In genomic region chr16:59905131-59905530, GRCh38 we compare ENCODE assay signal across 24 cellular contexts.
"Had no signal": no experiment of that assay in that cellular context is flagged by ENCODE, and none has a peak within 500 bp of the region (broad histone marks: within the 10 kb centered on the region; RNA-seq: fewer than 3 reads in every experiment).

No MANE protein-coding gene starts in this region.

- H3K9me3 Mint-ChIP-seq: activated CD4-positive, alpha-beta T cell treated with anti-CD3 and anti-CD28 coated beads, Interleukin-2, amount 10 ng/mL, durations not matched to agents 24 days and 14 days; T-helper 1 cell treated with Interleukin-12 subunit alpha and Interleukin-12 subunit beta and Interleukin-4 antibody, amounts not matched to agents 30 μg/mL and 1 μg/mL, for 36 hours had no signal

- H3K27ac ChIP-seq: gastroesophageal sphincter, hepatocyte, right lobe of liver, testis, transverse colon, WERI-Rb-1 had no signal

- H3K4me1 Mint-ChIP-seq: activated CD4-positive, alpha-beta T cell treated with anti-CD3 and anti-CD28 coated beads, Interleukin-2, amount 10 ng/mL, durations not matched to agents 24 days and 14 days; activated naive CD4-positive, alpha-beta T cell treated with anti-CD3 and anti-CD28 coated beads, Interleukin-2, amount 50 U/mL, for 24 hours; activated naive CD8-positive, alpha-beta T cell treated with anti-CD3 and anti-CD28 coated beads, Interleukin-2, amount 50 U/mL, for 24 hours; activated T-helper 17 cell treated with anti-CD3 and anti-CD28 coated beads, Interleukin-2, amount 50 U/mL, for 72 hours; memory B cell; natural killer cell had no signal

- H3K27ac Mint-ChIP-seq: activated CD4-positive, alpha-beta memory T cell treated with anti-CD3 and anti-CD28 coated beads for 36 hours; activated CD4-positive, alpha-beta T cell treated with anti-CD3 and anti-CD28 coated beads, Interleukin-2, amount 10 ng/mL, durations not matched to agents 24 days and 14 days; activated naive CD4-positive, alpha-beta T cell treated with anti-CD3 and anti-CD28 coated beads, Interleukin-2, amount 50 U/mL, for 24 hours; activated naive CD8-positive, alpha-beta T cell treated with anti-CD3 and anti-CD28 coated beads, Interleukin-2, amount 50 U/mL, for 24 hours; activated T-helper 17 cell treated with anti-CD3 and anti-CD28 coated beads, Interleukin-2, amount 50 U/mL, for 72 hours; memory B cell; natural killer cell; T-helper 1 cell treated with Interleukin-12 subunit alpha and Interleukin-12 subunit beta and Interleukin-4 antibody, amounts not matched to agents 30 μg/mL and 1 μg/mL, for 36 hours had no signal

- H3K36me3 Mint-ChIP-seq: activated CD4-positive, alpha-beta memory T cell treated with anti-CD3 and anti-CD28 coated beads for 36 hours; activated naive CD4-positive, alpha-beta T cell treated with anti-CD3 and anti-CD28 coated beads, Interleukin-2, amount 50 U/mL, for 24 hours; memory B cell; natural killer cell had no signal

- ATAC-seq: activated CD4-positive, CD25-positive, alpha-beta regulatory T cell treated with anti-CD3 and anti-CD28 coated beads, Interleukin-2, amount 50 U/mL, for 24 hours; activated naive CD8-positive, alpha-beta T cell treated with anti-CD3 and anti-CD28 coated beads, Interleukin-2, amount 50 U/mL, for 24 hours; activated T-helper 17 cell treated with anti-CD3 and anti-CD28 coated beads, Interleukin-2, amount 50 U/mL, for 72 hours; gastroesophageal sphincter; natural killer cell; right lobe of liver; stimulated activated naive CD8-positive, alpha-beta T cell treated with anti-CD3 and anti-CD28 coated beads, Interleukin-15, Interleukin-2, amounts not matched to agents 100 U/mL and 50 U/mL, for 24 hours had no signal

- DNase-seq: activated CD4-positive, alpha-beta memory T cell treated with anti-CD3 and anti-CD28 coated beads for 36 hours; activated CD4-positive, alpha-beta T cell treated with anti-CD3 and anti-CD28 coated beads, Interleukin-2, amount 10 ng/mL, durations not matched to agents 24 days and 14 days; activated CD8-positive, alpha-beta memory T cell treated with anti-CD3 and anti-CD28 coated beads, Interleukin-2, amount 50 U/mL, for 4 hours; activated naive CD8-positive, alpha-beta T cell treated with anti-CD3 and anti-CD28 coated beads, Interleukin-2, amount 50 U/mL, for 24 hours; activated T-cell treated with anti-CD3 and anti-CD28 coated beads, Interleukin-2, amount 50 U/mL, for 1 hour; dermis blood vessel endothelial cell; effector CD4-positive, alpha-beta T cell; kidney; natural killer cell; right lobe of liver; stimulated activated CD4-positive, alpha-beta T cell treated with anti-CD3 and anti-CD28 coated beads, Interleukin-12 subunit alpha, Interleukin-12 subunit beta, amount 100 ng/mL, for 4 hours; stimulated activated CD4-positive, alpha-beta T cell treated with anti-CD3 and anti-CD28 coated beads, Interleukin-4, amount 100 ng/mL, for 1 hour; stimulated activated naive CD8-positive, alpha-beta T cell treated with anti-CD3 and anti-CD28 coated beads, Interleukin-15, Interleukin-2, amounts not matched to agents 100 U/mL and 50 U/mL, for 24 hours; T-helper 9 cell; testis; transverse colon; WERI-Rb-1 had no signal

- H3K27me3 Mint-ChIP-seq: activated CD4-positive, alpha-beta memory T cell treated with anti-CD3 and anti-CD28 coated beads for 36 hours; activated CD4-positive, alpha-beta T cell treated with anti-CD3 and anti-CD28 coated beads, Interleukin-2, amount 10 ng/mL, durations not matched to agents 24 days and 14 days; activated naive CD4-positive, alpha-beta T cell treated with anti-CD3 and anti-CD28 coated beads, Interleukin-2, amount 50 U/mL, for 24 hours; activated naive CD8-positive, alpha-beta T cell treated with anti-CD3 and anti-CD28 coated beads, Interleukin-2, amount 50 U/mL, for 24 hours; activated T-helper 17 cell treated with anti-CD3 and anti-CD28 coated beads, Interleukin-2, amount 50 U/mL, for 72 hours; memory B cell had no signal

- H3K4me3 Mint-ChIP-seq: activated CD4-positive, alpha-beta memory T cell treated with anti-CD3 and anti-CD28 coated beads for 36 hours; activated CD4-positive, alpha-beta T cell treated with anti-CD3 and anti-CD28 coated beads, Interleukin-2, amount 10 ng/mL, durations not matched to agents 24 days and 14 days; activated naive CD4-positive, alpha-beta T cell treated with anti-CD3 and anti-CD28 coated beads, Interleukin-2, amount 50 U/mL, for 24 hours; activated naive CD8-positive, alpha-beta T cell treated with anti-CD3 and anti-CD28 coated beads, Interleukin-2, amount 50 U/mL, for 24 hours; activated T-helper 17 cell treated with anti-CD3 and anti-CD28 coated beads, Interleukin-2, amount 50 U/mL, for 72 hours; memory B cell; natural killer cell; T-helper 1 cell treated with Interleukin-12 subunit alpha and Interleukin-12 subunit beta and Interleukin-4 antibody, amounts not matched to agents 30 μg/mL and 1 μg/mL, for 36 hours had no signal
